ENCODE assay signal across 13 cellular contexts in the genomic region with DNA sequence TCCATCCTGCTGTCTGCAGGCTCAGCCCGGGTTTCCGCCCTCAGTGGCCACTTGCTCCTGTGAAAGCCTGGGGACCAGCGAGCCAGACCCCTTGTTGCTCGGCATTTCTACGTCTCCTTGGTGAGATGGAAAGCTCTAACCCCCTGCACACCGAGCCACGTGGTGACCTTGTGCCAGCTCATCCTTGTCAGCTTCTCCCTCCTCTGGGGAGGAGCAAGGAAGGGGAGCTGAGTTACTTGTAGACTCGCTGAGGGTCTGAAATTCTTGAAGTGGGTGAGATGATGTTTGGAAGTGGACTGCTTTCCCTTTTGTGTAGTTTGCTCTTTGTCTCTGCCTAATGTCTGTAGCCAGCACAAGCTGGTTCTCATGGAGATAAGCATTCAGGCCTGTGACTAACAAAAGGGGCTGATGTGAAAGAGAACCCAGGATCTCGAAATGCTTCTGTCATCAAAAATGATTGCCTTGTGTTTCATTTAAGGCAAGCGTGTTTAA. TPM values are rescaled to one million over a fixed set of nuclear protein-coding genes. Genes with fewer than 3 reads are reported as not detected.
DNase-seq lines count a peak whose midpoint lies in the region; ATAC-seq and TF ChIP-seq lines count a peak whose summit lies in the region.
"Had no signal": no experiment of that assay in that cellular context is flagged by ENCODE, and none has a peak within 500 bp of the region (broad histone marks: within the 10 kb centered on the region; RNA-seq: fewer than 3 reads in every experiment).

No MANE protein-coding gene starts in this region.

- H3K9me3 ChIP-seq in cardiac muscle cell (ENCODE audit: low read depth) (no peaks in the 10 kb centered on the region), fibroblast of lung (ENCODE audit: control insufficient read depth, insufficient read depth, low read depth, low read length) (no peaks in the 10 kb centered on the region)
- H3K9me3 ChIP-seq in effector memory CD4-positive, alpha-beta T cell (ENCODE audit: control insufficient read depth, low read length), result no peaks in the 10 kb centered on the region
- H3K9me3 ChIP-seq: gastroesophageal sphincter had no signal

- no peaks in the 10 kb centered on the region for H4K20me1 ChIP-seq in fibroblast of lung (ENCODE audit: control insufficient read depth, extremely low read depth, insufficient read depth, low read length)

- H3K27me3 ChIP-seq in cardiac muscle cell, result no peaks in the 10 kb centered on the region
- H3K27me3 ChIP-seq in fibroblast of lung (ENCODE audit: control insufficient read depth, insufficient read depth, low read length), result no peaks in the 10 kb centered on the region
- no peaks in the 10 kb centered on the region for H3K27me3 ChIP-seq in effector memory CD4-positive, alpha-beta T cell (replicated peaks; ENCODE audit: control insufficient read depth, insufficient read depth, low read length, poor library complexity, severe bottlenecking)
- H3K27me3 ChIP-seq: gastroesophageal sphincter had no signal

- ATAC-seq in left ventricle myocardium superior, result no peak
- ATAC-seq: activated CD4-positive, alpha-beta T cell treated with anti-CD3 and anti-CD28 coated beads for 36 hours had no signal

- no peaks in the 10 kb centered on the region for H3K36me3 ChIP-seq in cardiac muscle cell
- peaks cover 9% of the 10 kb centered on the region for H3K36me3 ChIP-seq in fibroblast of lung (ENCODE audit: control insufficient read depth, insufficient read depth, low read length)
- no peaks in the 10 kb centered on the region for H3K36me3 ChIP-seq in effector memory CD4-positive, alpha-beta T cell (ENCODE audit: control insufficient read depth, insufficient read depth, low read length)

- H2AFZ ChIP-seq in fibroblast of lung (ENCODE audit: low read length), result no peak overlapping the region

- H3K79me2 ChIP-seq in fibroblast of lung (ENCODE audit: control insufficient read depth, insufficient read depth, low read length), result peaks cover 5% of the 10 kb centered on the region

- H3K4me1 ChIP-seq in cardiac muscle cell (ENCODE audit: low read depth) (peaks cover 32% of the 10 kb centered on the region), fibroblast of lung (ENCODE audit: control insufficient read depth, extremely low read depth, insufficient read depth, low read length) (peaks cover 2% of the 10 kb centered on the region)
- H3K4me1 ChIP-seq in effector memory CD4-positive, alpha-beta T cell (ENCODE audit: control insufficient read depth, insufficient read depth, low read length, poor library complexity, severe bottlenecking), result no peaks in the 10 kb centered on the region

- DNase-seq in cardiac muscle cell (ENCODE audit: low read depth in 1 of 2, low spot score in 1 of 2), result peak; percentile 57 to 72
- no peak for DNase-seq in left ventricle myocardium superior
- DNase-seq in fibroblast of lung (ENCODE audit: low read depth in 2 of 2), result peak; percentile 27 to 66
- peak; percentile 73 for DNase-seq in midbrain (lab: John Stamatoyannopoulos, UW)
- no peak for DNase-seq in effector memory CD4-positive, alpha-beta T cell
- no peak for DNase-seq in germinal center (ENCODE audit: low spot score)
- DNase-seq in activated gamma-delta T cell treated with Interleukin-2 at 50 U/mL for 16 hours, result no peak
- DNase-seq in DMS53 treated with DMSO at 0.1 percent for 48 hours (lab: John Stamatoyannopoulos, UW; ENCODE audit: unreplicated experiment), result no peak
- DNase-seq: activated CD4-positive, alpha-beta T cell treated with anti-CD3 and anti-CD28 coated beads for 36 hours; AML-193; SHP77 treated with DMSO at 0.1 percent for 48 hours; stimulated activated CD4-positive, alpha-beta T cell treated with anti-CD3 and anti-CD28 coated beads, Interleukin-4, amount 100 ng/mL, for 4 hours had no signal

- intact Hi-C loops in left ventricle myocardium superior (cut with micrococcal nuclease), result no loop called here

- H3K4me2 ChIP-seq in fibroblast of lung (ENCODE audit: extremely low read depth, insufficient read depth, low read length), result no peak overlapping the region

- TF ChIP-seq CTCF in cardiac muscle cell (IDR thresholded peaks at IDR 0.05; ENCODE audit: low read depth, low read length) (no peak), fibroblast of lung (conservative IDR thresholded peaks at IDR 0.05 in 1 of 2, IDR thresholded peaks at IDR 0.05 in 1 of 2; ENCODE audit: low read depth in 1 of 2, low read length in 2 of 2) (no peak)

- H3K4me3 ChIP-seq in cardiac muscle cell, result no peak overlapping the region
- H3K4me3 ChIP-seq in fibroblast of lung (replicated peaks in 1 of 4; ENCODE audit: control extremely low read depth in 1 of 4, insufficient read depth in 1 of 4, low read depth in 3 of 4, low read length in 4 of 4), result no peak overlapping the region
- H3K4me3 ChIP-seq in effector memory CD4-positive, alpha-beta T cell (ENCODE audit: insufficient read depth, low read depth, low read length, poor library complexity, severe bottlenecking), result no peak overlapping the region
- H3K4me3 ChIP-seq: gastroesophageal sphincter had no signal

- no peak overlapping the region for H3K9ac ChIP-seq in fibroblast of lung (ENCODE audit: insufficient read depth, low read length)

- H3K27ac ChIP-seq in cardiac muscle cell, result peak overlapping the region; percentile 84
- no peak overlapping the region for H3K27ac ChIP-seq in fibroblast of lung (ENCODE audit: insufficient read depth, low read length)
- H3K27ac ChIP-seq in effector memory CD4-positive, alpha-beta T cell (ENCODE audit: insufficient read depth, low read length, poor library complexity, severe bottlenecking), result no peak overlapping the region
- H3K27ac ChIP-seq: gastroesophageal sphincter had no signal

RNA-seq across cellular contexts. Expression of a gene that starts 29.3 kb away (rescaled TPM):
- total RNA-seq in cardiac muscle cell, result 26.8 and 40.1 TPM in 2 replicates
- polyA plus RNA-seq in cardiac muscle cell, result 45.0 and 51.6 TPM in 2 replicates
- total RNA-seq in left ventricle myocardium superior, result 14.6 TPM
- 15.7 and 21.1 TPM in 2 replicates for total RNA-seq in fibroblast of lung
- 5.1 and 19.7 TPM in 2 replicates for polyA plus RNA-seq in fibroblast of lung
- polyA plus RNA-seq in fibroblast of lung (2012), result 17.1 and 18.3 TPM in 2 replicates
- polyA minus RNA-seq in fibroblast of lung (ENCODE audit: low replicate concordance), result 9.1 and 38.3 TPM in 2 replicates

Comparison
In these comparisons a context has a peak if more than half of its experiments do, and no peak if none do; other contexts are left out.
1. DNase-seq: peak in cardiac muscle cell (2 of 2), fibroblast of lung (2 of 2) and midbrain (single experiment); none in left ventricle myocardium superior (single experiment), effector memory CD4-positive, alpha-beta T cell (0 of 3), germinal center (single experiment), activated gamma-delta T cell treated with Interleukin-2 at 50 U/mL for 16 hours (single experiment) and DMS53 treated with DMSO at 0.1 percent for 48 hours (single experiment).